Comparison of ENCODE assay signal across 23 cellular contexts in genomic region chr5:163163858-163164257, GRCh38.
"Had no signal": no experiment of that assay in that cellular context is flagged by ENCODE, and none has a peak within 500 bp of the region (broad histone marks: within the 10 kb centered on the region; RNA-seq: fewer than 3 reads in every experiment).

No MANE protein-coding gene starts in this region.

- H3K27ac ChIP-seq: foreskin keratinocyte, hepatocyte, pancreas, suprapubic skin, tibial nerve, VCaP had no signal

- H3K4me3 ChIP-seq: hepatocyte, pancreas, suprapubic skin, tibial nerve had no signal

- H3K4me1 Mint-ChIP-seq: activated CD4-positive, alpha-beta memory T cell treated with anti-CD3 and anti-CD28 coated beads, Interleukin-2, amount 10 ng/mL, durations not matched to agents 7 days and 5 days; activated CD4-positive, alpha-beta T cell treated with anti-CD3 and anti-CD28 coated beads, Interleukin-2, amount 10 ng/mL, durations not matched to agents 24 days and 14 days; activated CD8-positive, alpha-beta memory T cell treated with anti-CD3 and anti-CD28 coated beads, Interleukin-2, amount 10 ng/mL, durations not matched to agents 7 days and 5 days; activated naive CD4-positive, alpha-beta T cell treated with anti-CD3 and anti-CD28 coated beads, Interleukin-2, amount 10 ng/mL, durations not matched to agents 7 days and 5 days; immature natural killer cell; memory B cell; stimulated activated effector memory CD8-positive, alpha-beta T cell treated with anti-CD3 and anti-CD28 coated beads, Interleukin-12 subunit alpha, Interleukin-12 subunit beta, amount 100 ng/mL, for 72 hours; stimulated activated naive CD8-positive, alpha-beta T cell treated with anti-CD3 and anti-CD28 coated beads, Interleukin-15, amount 100 ng/mL, for 72 hours had no signal

- ATAC-seq: activated CD4-positive, CD25-positive, alpha-beta regulatory T cell treated with anti-CD3 and anti-CD28 coated beads, Interleukin-2, amount 50 U/mL, for 24 hours; activated CD8-positive, alpha-beta memory T cell treated with anti-CD3 and anti-CD28 coated beads, Interleukin-2, amount 10 ng/mL, durations not matched to agents 7 days and 5 days; foreskin keratinocyte; left ventricle myocardium superior; natural killer cell treated with Interleukin-12 subunit alpha and Interleukin-12 subunit beta and Interleukin-15 and Interleukin-18, amount 100 ng/mL, for 72 hours; pancreas; right cardiac atrium; stimulated activated effector memory CD8-positive, alpha-beta T cell treated with anti-CD3 and anti-CD28 coated beads, Interleukin-12 subunit alpha, Interleukin-12 subunit beta, amount 100 ng/mL, for 72 hours; stimulated activated naive CD8-positive, alpha-beta T cell treated with anti-CD3 and anti-CD28 coated beads, Interleukin-15, amount 100 ng/mL, for 72 hours had no signal

- DNase-seq: activated CD4-positive, alpha-beta memory T cell treated with anti-CD3 and anti-CD28 coated beads, Interleukin-2, amount 10 ng/mL, durations not matched to agents 7 days and 5 days; activated CD4-positive, alpha-beta T cell treated with anti-CD3 and anti-CD28 coated beads, Interleukin-2, amount 10 ng/mL, durations not matched to agents 24 days and 14 days; activated CD8-positive, alpha-beta memory T cell treated with anti-CD3 and anti-CD28 coated beads, Interleukin-2, amount 10 ng/mL, durations not matched to agents 7 days and 5 days; activated effector memory CD4-positive, alpha-beta T cell treated with anti-CD3 and anti-CD28 coated beads, Interleukin-2, amount 50 U/mL, for 16 hours; activated naive CD4-positive, alpha-beta T cell treated with anti-CD3 and anti-CD28 coated beads, Interleukin-2, amount 10 ng/mL, durations not matched to agents 7 days and 5 days; activated T-cell treated with anti-CD3 and anti-CD28 coated beads for 4 hours; amygdala; glutamatergic neuron; immature natural killer cell; left ventricle myocardium superior; pancreas; right cardiac atrium; stimulated activated CD4-positive, alpha-beta T cell treated with anti-CD3 and anti-CD28 coated beads, Interleukin-2, amount 100 ng/mL, for 24 hours; stimulated activated naive CD8-positive, alpha-beta T cell treated with anti-CD3 and anti-CD28 coated beads, Interleukin-15, amount 100 ng/mL, for 72 hours had no signal

- H3K27ac Mint-ChIP-seq: activated CD4-positive, alpha-beta memory T cell treated with anti-CD3 and anti-CD28 coated beads, Interleukin-2, amount 10 ng/mL, durations not matched to agents 7 days and 5 days; activated CD4-positive, alpha-beta T cell treated with anti-CD3 and anti-CD28 coated beads, Interleukin-2, amount 10 ng/mL, durations not matched to agents 24 days and 14 days; activated CD8-positive, alpha-beta memory T cell treated with anti-CD3 and anti-CD28 coated beads, Interleukin-2, amount 10 ng/mL, durations not matched to agents 7 days and 5 days; activated naive CD4-positive, alpha-beta T cell treated with anti-CD3 and anti-CD28 coated beads, Interleukin-2, amount 10 ng/mL, durations not matched to agents 7 days and 5 days; immature natural killer cell; memory B cell; natural killer cell treated with Interleukin-12 subunit alpha and Interleukin-12 subunit beta and Interleukin-15 and Interleukin-18, amount 100 ng/mL, for 72 hours; stimulated activated effector memory CD8-positive, alpha-beta T cell treated with anti-CD3 and anti-CD28 coated beads, Interleukin-12 subunit alpha, Interleukin-12 subunit beta, amount 100 ng/mL, for 72 hours; stimulated activated naive CD8-positive, alpha-beta T cell treated with anti-CD3 and anti-CD28 coated beads, Interleukin-15, amount 100 ng/mL, for 72 hours had no signal

- H2AFZ ChIP-seq: hepatocyte had no signal

- H3K27me3 ChIP-seq: foreskin keratinocyte, hepatocyte, pancreas, suprapubic skin, tibial nerve had no signal

- H3K4me2 ChIP-seq: hepatocyte had no signal

- H3K27me3 Mint-ChIP-seq: activated CD4-positive, alpha-beta memory T cell treated with anti-CD3 and anti-CD28 coated beads, Interleukin-2, amount 10 ng/mL, durations not matched to agents 7 days and 5 days; activated CD4-positive, alpha-beta T cell treated with anti-CD3 and anti-CD28 coated beads, Interleukin-2, amount 10 ng/mL, durations not matched to agents 24 days and 14 days; activated CD8-positive, alpha-beta memory T cell treated with anti-CD3 and anti-CD28 coated beads, Interleukin-2, amount 10 ng/mL, durations not matched to agents 7 days and 5 days; activated naive CD4-positive, alpha-beta T cell treated with anti-CD3 and anti-CD28 coated beads, Interleukin-2, amount 10 ng/mL, durations not matched to agents 7 days and 5 days; memory B cell; natural killer cell treated with Interleukin-12 subunit alpha and Interleukin-12 subunit beta and Interleukin-15 and Interleukin-18, amount 100 ng/mL, for 72 hours; stimulated activated naive CD8-positive, alpha-beta T cell treated with anti-CD3 and anti-CD28 coated beads, Interleukin-15, amount 100 ng/mL, for 72 hours had no signal

- H3K36me3 ChIP-seq: pancreas, suprapubic skin, tibial nerve had no signal

- H3K36me3 Mint-ChIP-seq: activated CD8-positive, alpha-beta memory T cell treated with anti-CD3 and anti-CD28 coated beads, Interleukin-2, amount 10 ng/mL, durations not matched to agents 7 days and 5 days; activated naive CD4-positive, alpha-beta T cell treated with anti-CD3 and anti-CD28 coated beads, Interleukin-2, amount 10 ng/mL, durations not matched to agents 7 days and 5 days; immature natural killer cell; memory B cell; stimulated activated effector memory CD8-positive, alpha-beta T cell treated with anti-CD3 and anti-CD28 coated beads, Interleukin-12 subunit alpha, Interleukin-12 subunit beta, amount 100 ng/mL, for 72 hours had no signal

- H3K4me3 Mint-ChIP-seq: activated CD4-positive, alpha-beta memory T cell treated with anti-CD3 and anti-CD28 coated beads, Interleukin-2, amount 10 ng/mL, durations not matched to agents 7 days and 5 days; activated CD4-positive, alpha-beta T cell treated with anti-CD3 and anti-CD28 coated beads, Interleukin-2, amount 10 ng/mL, durations not matched to agents 24 days and 14 days; activated CD8-positive, alpha-beta memory T cell treated with anti-CD3 and anti-CD28 coated beads, Interleukin-2, amount 10 ng/mL, durations not matched to agents 7 days and 5 days; activated naive CD4-positive, alpha-beta T cell treated with anti-CD3 and anti-CD28 coated beads, Interleukin-2, amount 10 ng/mL, durations not matched to agents 7 days and 5 days; immature natural killer cell; memory B cell; natural killer cell treated with Interleukin-12 subunit alpha and Interleukin-12 subunit beta and Interleukin-15 and Interleukin-18, amount 100 ng/mL, for 72 hours; stimulated activated effector memory CD8-positive, alpha-beta T cell treated with anti-CD3 and anti-CD28 coated beads, Interleukin-12 subunit alpha, Interleukin-12 subunit beta, amount 100 ng/mL, for 72 hours; stimulated activated naive CD8-positive, alpha-beta T cell treated with anti-CD3 and anti-CD28 coated beads, Interleukin-15, amount 100 ng/mL, for 72 hours had no signal

- H3K9me3 ChIP-seq: pancreas had no signal

- H3K4me1 ChIP-seq: foreskin keratinocyte, pancreas, suprapubic skin, tibial nerve had no signal

- H3K79me2 ChIP-seq: hepatocyte had no signal
